Comparison of ENCODE assay signal across 8 cellular contexts in genomic region chr20:44959082-44959895, GRCh38. TPM values are rescaled to one million over a fixed set of nuclear protein-coding genes. Genes with fewer than 3 reads are reported as not detected.
DNase-seq lines count a peak whose midpoint lies in the region; ATAC-seq and TF ChIP-seq lines count a peak whose summit lies in the region.

No MANE protein-coding gene starts in this region.

- H3K36me3 Mint-ChIP-seq in T-helper 17 cell (ENCODE audit: low read depth): peaks cover 3% of the 10 kb centered on the region
- H3K36me3 Mint-ChIP-seq in brain: peaks cover 16% of the 10 kb centered on the region

- H3K9me3 Mint-ChIP-seq in brain: peaks cover 0 to 3% (median 0%) of the 10 kb centered on the region in 5 experiments

- peaks cover 2% of the 10 kb centered on the region for H3K36me3 ChIP-seq in kidney epithelial cell (ENCODE audit: control insufficient read depth, insufficient read depth, low read length)

- peak overlapping the region; percentile 100 for H3K4me3 Mint-ChIP-seq in T-helper 17 cell
- peak overlapping the region; percentile 86 to 98 (median 92) for H3K4me3 Mint-ChIP-seq in brain

- H3K4me3 ChIP-seq in GM12864 (ENCODE audit: low read depth, low read length) (peak overlapping the region; percentile 90), kidney epithelial cell (ENCODE audit: low read depth, low read length) (peak overlapping the region; percentile 72)

- DNase-seq in GM12864 (ENCODE audit: low read depth): no peak
- DNase-seq in T-helper 17 cell: peak; percentile 25 to 38 (median 36)
- peak; percentile 47 for DNase-seq in kidney epithelial cell (ENCODE audit: low read depth)
- DNase-seq in stimulated activated CD4-positive, alpha-beta T cell treated with anti-CD3 and anti-CD28 coated beads, Interleukin-2, amount 100 ng/mL, for 24 hours: peak; percentile 65 to 84
- no peak for DNase-seq in KG1 (lab: John Stamatoyannopoulos, UW)
- DNase-seq in NCI-H2107 (lab: John Stamatoyannopoulos, UW): no peak

- no peaks in the 10 kb centered on the region for H3K9me3 ChIP-seq in T-helper 17 cell (ENCODE audit: control insufficient read depth, low read length, poor library complexity, severe bottlenecking)

- H3K27me3 ChIP-seq in kidney epithelial cell (ENCODE audit: control insufficient read depth, insufficient read depth, low read length): no peaks in the 10 kb centered on the region

- H3K27ac Mint-ChIP-seq in T-helper 17 cell (peak overlapping the region; percentile 95), brain (peak overlapping the region; percentile 54 to 96 (median 89))

- TF ChIP-seq CTCF in GM12864 (IDR thresholded peaks at IDR 0.05; ENCODE audit: low read depth, low read length, missing control alignments): no peak
- TF ChIP-seq CTCF in brain (conservative IDR thresholded peaks at IDR 0.05): no peak
- TF ChIP-seq CTCF in kidney epithelial cell (IDR thresholded peaks at IDR 0.05; ENCODE audit: insufficient read depth, low read length, poor library complexity, severe bottlenecking): no peak

- H3K4me1 Mint-ChIP-seq in T-helper 17 cell (peaks cover 40% of the 10 kb centered on the region), brain (peaks cover 40% of the 10 kb centered on the region)

- no peaks in the 10 kb centered on the region for H3K27me3 Mint-ChIP-seq in T-helper 17 cell
- peaks cover 3% of the 10 kb centered on the region for H3K27me3 Mint-ChIP-seq in brain

- ATAC-seq in HG03354 (IDR thresholded peaks at IDR 0.05; ENCODE audit: poor library complexity, severe bottlenecking, unreplicated experiment) (peak; percentile 36), T-helper 17 cell (peak; percentile 76)

RNA-seq across cellular contexts. Expression of gene TOMM34, which starts 0.9 kb away (rescaled TPM):
- total RNA-seq in T-helper 17 cell: 1 to 10 TPM; 9.1 to 9.2 TPM
- polyA plus RNA-seq in brain (ENCODE audit: insufficient read depth, low read depth, low replicate concordance): 78.4 TPM
- total RNA-seq in kidney epithelial cell: 62.3 and 72.9 TPM in 2 replicates

RNA-seq across cellular contexts. Expression of gene STK4, which starts 7.0 kb away (rescaled TPM):
- total RNA-seq in T-helper 17 cell: 100 to 1,000 TPM; 271 to 280 TPM
- polyA plus RNA-seq in brain (ENCODE audit: insufficient read depth, low read depth, low replicate concordance): 13.8 TPM
- 20.1 and 27.1 TPM in 2 replicates for total RNA-seq in kidney epithelial cell

RNA-seq across cellular contexts. Expression of gene PABPC1L, which starts 49.4 kb away (rescaled TPM):
- total RNA-seq in T-helper 17 cell (10 to 100 TPM; 37.5 to 60.3 TPM), kidney epithelial cell (15.7 and 27.2 TPM in 2 replicates)
- 3.5 TPM for polyA plus RNA-seq in brain (ENCODE audit: insufficient read depth, low read depth, low replicate concordance)

Comparison
In these comparisons a context has a peak if more than half of its experiments do, and no peak if none do; other contexts are left out.
1. DNase-seq: peak in T-helper 17 cell (3 of 3), kidney epithelial cell (single experiment) and stimulated activated CD4-positive, alpha-beta T cell treated with anti-CD3 and anti-CD28 coated beads, Interleukin-2, amount 100 ng/mL, for 24 hours (2 of 2); none in GM12864 (single experiment), KG1 (single experiment) and NCI-H2107 (single experiment).